9 cellular contexts compared by ENCODE assay signal in the genomic region with DNA sequence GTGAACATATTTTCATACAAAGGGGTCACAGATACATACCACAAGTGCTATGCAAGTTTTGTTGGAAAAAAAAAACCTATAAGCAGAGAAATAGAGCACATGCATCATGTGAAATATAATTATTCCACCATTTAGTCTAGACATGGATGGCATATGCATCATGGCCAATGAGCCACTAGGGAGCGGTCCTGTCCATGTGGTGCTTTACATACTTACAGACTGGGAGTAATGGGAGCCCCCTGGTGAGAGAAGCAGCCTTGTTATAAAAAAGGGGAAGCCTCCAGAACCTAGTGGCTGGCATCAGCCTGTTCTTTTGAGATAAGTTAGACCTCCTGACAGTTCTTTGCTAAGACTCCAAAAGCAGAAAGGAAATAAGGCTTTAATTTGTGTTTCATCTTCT.
DNase-seq lines count a peak whose midpoint lies in the region; ATAC-seq and TF ChIP-seq lines count a peak whose summit lies in the region.
"Had no signal": no experiment of that assay in that cellular context is flagged by ENCODE, and none has a peak within 500 bp of the region (broad histone marks: within the 10 kb centered on the region; RNA-seq: fewer than 3 reads in every experiment).

No MANE protein-coding gene starts in this region.

- H3K36me3 ChIP-seq in GM23338 (ENCODE audit: insufficient read depth): no peaks in the 10 kb centered on the region
- H3K36me3 ChIP-seq in neural cell (ENCODE audit: insufficient read depth, low read length): no peaks in the 10 kb centered on the region

- peak; percentile 78 for ATAC-seq in GM23338
- ATAC-seq in GM19452 (IDR thresholded peaks at IDR 0.05; ENCODE audit: unreplicated experiment): no peak

- H3K4me1 Mint-ChIP-seq in GM23338: no peaks in the 10 kb centered on the region

- TF ChIP-seq EP300 in neural cell (conservative IDR thresholded peaks at IDR 0.05; ENCODE audit: poor library complexity, severe bottlenecking): no peak

- H3K4me1 ChIP-seq in GM23338 (ENCODE audit: insufficient read depth): no peaks in the 10 kb centered on the region

- no peaks in the 10 kb centered on the region for H3K27me3 ChIP-seq in GM23338 (ENCODE audit: insufficient read depth)
- H3K27me3 ChIP-seq in neural cell (ENCODE audit: insufficient read depth, low read depth, low read length): no peaks in the 10 kb centered on the region

- TF ChIP-seq CTCF in GM23338 (conservative IDR thresholded peaks at IDR 0.05; ENCODE audit: low read depth in 2 of 2) (peak; percentile 67 to 81), neural cell (IDR thresholded peaks at IDR 0.05; ENCODE audit: poor library complexity, severe bottlenecking) (peak; percentile 31)

- H3K27me3 Mint-ChIP-seq in GM23338 (ENCODE audit: insufficient read depth, low read depth, poor library complexity): no peaks in the 10 kb centered on the region

- no peak overlapping the region for H3K9ac ChIP-seq in neural cell (ENCODE audit: low read length)

- H3K4me2 ChIP-seq in GM23338: no peak overlapping the region
- H3K4me2 ChIP-seq in neural cell (ENCODE audit: low read length): peak overlapping the region; percentile 8

- no peak for TF ChIP-seq RAD21 in neural cell (conservative IDR thresholded peaks at IDR 0.05)

- H3K4me3 Mint-ChIP-seq in GM23338: no peak overlapping the region

- H3K9me3 ChIP-seq in neural cell (ENCODE audit: low read length): no peaks in the 10 kb centered on the region

- H3K36me3 Mint-ChIP-seq in GM23338 (ENCODE audit: low read depth): no peaks in the 10 kb centered on the region

- H3K27ac Mint-ChIP-seq in GM23338: no peak overlapping the region

- H3K79me2 ChIP-seq in GM23338 (replicated peaks; ENCODE audit: insufficient read depth): no peaks in the 10 kb centered on the region
- H3K79me2 ChIP-seq in neural cell (replicated peaks; ENCODE audit: insufficient read depth, low read length): no peaks in the 10 kb centered on the region

- H2AFZ ChIP-seq in GM23338 (no peak overlapping the region), neural cell (ENCODE audit: low read depth, low read length) (no peak overlapping the region)

- no peaks in the 10 kb centered on the region for H3F3A ChIP-seq in GM23338 (replicated peaks; ENCODE audit: low read depth)
- H3F3A ChIP-seq in neural cell (ENCODE audit: insufficient read depth, low read length, poor library complexity, severe bottlenecking): no peaks in the 10 kb centered on the region

- DNase-seq in GM23338 (ENCODE audit: low spot score) (peak; percentile 78), NCI-H146 (lab: John Stamatoyannopoulos, UW) (peak; percentile 75), amniotic epithelial cell (ENCODE audit: low read depth) (peak; percentile 41), DMS114 treated with DMSO at 0.1 percent for 48 hours (lab: John Stamatoyannopoulos, UW; ENCODE audit: unreplicated experiment) (no peak), cerebellar nuclear complex (lab: John Stamatoyannopoulos, UW) (no peak)
- no peak for DNase-seq in stimulated activated CD4-positive, alpha-beta T cell treated with anti-CD3 and anti-CD28 coated beads, Interleukin-2, amount 100 ng/mL, for 24 hours
- DNase-seq: activated effector memory CD4-positive, alpha-beta T cell treated with Interleukin-2 at 50 U/mL for 16 hours had no signal

- peaks cover 7% of the 10 kb centered on the region; the same call in 2 of the 3 replicates for H3K9me3 Mint-ChIP-seq in GM23338

- H3K4me3 ChIP-seq in GM23338 (no peak overlapping the region), neural cell (ENCODE audit: low read length) (no peak overlapping the region)

- H3K27ac ChIP-seq in GM23338 (ENCODE audit: low read depth): no peak overlapping the region
- H3K27ac ChIP-seq in neural cell (ENCODE audit: low read length): no peak overlapping the region

- H3K9me2 ChIP-seq in GM23338 (ENCODE audit: insufficient read depth) (0 out of 2 replicates have a peak, but pooled peaks cover 2% of the 10 kb centered on the region), neural cell (ENCODE audit: insufficient read depth, low read length) (no peaks in the 10 kb centered on the region)

- H4K20me1 ChIP-seq in GM23338 (replicated peaks; ENCODE audit: insufficient read depth) (no peaks in the 10 kb centered on the region), neural cell (ENCODE audit: insufficient read depth) (no peaks in the 10 kb centered on the region)

TF ChIP-seq in GM23338, 12 proteins besides CTCF, POLR2A, EP300 and RAD21 (continues in another document):
- TF ChIP-seq ZNF331 (CRISPR knock-in tag; IDR thresholded peaks at IDR 0.05; ENCODE audit: low read depth): no peak
- no peak for TF ChIP-seq NANOG (IDR thresholded peaks at IDR 0.05; ENCODE audit: borderline replicate concordance)

TF ChIP-seq in neural cell, 6 proteins besides CTCF, POLR2A, EP300 and RAD21:
- no peak for TF ChIP-seq TAF1 (IDR thresholded peaks at IDR 0.05; ENCODE audit: low read depth)
- no peak for TF ChIP-seq POLR2AphosphoS5 (IDR thresholded peaks at IDR 0.05)
- TF ChIP-seq REST (IDR thresholded peaks at IDR 0.05; ENCODE audit: borderline replicate concordance): no peak
- TF ChIP-seq SMC3 (conservative IDR thresholded peaks at IDR 0.05; ENCODE audit: poor library complexity): no peak

Comparison
In these comparisons a context has a peak if more than half of its experiments do, and no peak if none do; other contexts are left out.
1. DNase-seq: peak in GM23338 (single experiment), NCI-H146 (single experiment) and amniotic epithelial cell (single experiment); none in DMS114 treated with DMSO at 0.1 percent for 48 hours (single experiment), cerebellar nuclear complex (0 of 2) and stimulated activated CD4-positive, alpha-beta T cell treated with anti-CD3 and anti-CD28 coated beads, Interleukin-2, amount 100 ng/mL, for 24 hours (0 of 2).